In the genomic region with DNA sequence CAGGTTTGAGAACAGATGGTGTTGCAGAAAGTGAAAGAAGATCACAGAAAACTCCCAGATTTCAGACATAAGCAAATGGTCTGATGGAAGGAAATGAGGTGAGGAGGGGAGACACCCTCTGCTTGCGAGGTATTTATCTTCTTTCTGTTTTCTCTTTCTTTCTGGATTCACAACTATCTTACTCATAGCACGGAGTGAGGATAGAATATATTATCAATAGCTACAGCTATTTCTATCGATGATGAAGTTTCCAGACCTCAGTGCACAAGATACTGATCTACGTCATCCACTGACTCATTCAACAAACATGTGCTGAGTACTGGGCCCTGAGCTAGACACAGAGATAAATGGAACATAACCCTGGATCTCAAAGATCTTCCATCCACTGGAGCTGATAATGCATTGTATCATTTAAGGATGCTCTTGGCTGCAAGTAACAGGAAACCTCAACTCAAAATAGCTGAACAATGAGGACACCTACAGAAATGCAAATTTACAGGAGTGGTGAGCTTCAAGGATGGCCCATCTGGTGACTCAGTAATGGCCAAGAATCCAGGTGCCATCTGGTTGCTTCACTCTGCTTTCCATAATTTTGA, we compare ENCODE assay signal across 13 cellular contexts. TPM values are rescaled to one million over a fixed set of nuclear protein-coding genes. Genes with fewer than 3 reads are reported as not detected.
A peak's percentile ranks its signal among the peaks of the same experiment; 100 is the strongest.
DNase-seq lines count a peak whose midpoint lies in the region; ATAC-seq, FAIRE-seq and TF ChIP-seq lines count a peak whose summit lies in the region.
"Had no signal": no experiment of that assay in that cellular context is flagged by ENCODE, and none has a peak within 500 bp of the region (broad histone marks: within the 10 kb centered on the region; RNA-seq: fewer than 3 reads in every experiment).

No MANE protein-coding gene starts in this region.

- no peak overlapping the region for H3K27ac ChIP-seq in upper lobe of left lung
- H3K27ac ChIP-seq: 22Rv1, adrenal gland, gastroesophageal sphincter had no signal

- TF ChIP-seq POLR2A in upper lobe of left lung (IDR thresholded peaks at IDR 0.05): no peak

- no peak for TF ChIP-seq EP300 in upper lobe of left lung (IDR thresholded peaks at IDR 0.05)

- H3K27me3 ChIP-seq in upper lobe of left lung: no peaks in the 10 kb centered on the region
- H3K27me3 ChIP-seq: adrenal gland, gastroesophageal sphincter had no signal

- no peak overlapping the region for H3K4me3 ChIP-seq in upper lobe of left lung
- H3K4me3 ChIP-seq: adrenal gland, gastroesophageal sphincter had no signal

- 67 to 73% methylated on average over 4 of the region's 4 CpGs for WGBS in upper lobe of left lung, 2 donors

- no peak for TF ChIP-seq CTCF in upper lobe of left lung (IDR thresholded peaks at IDR 0.05)

- H3K4me1 ChIP-seq in upper lobe of left lung: peaks cover 7 to 9% (median 8%) of the 10 kb centered on the region in 4 donors
- H3K4me1 ChIP-seq: gastroesophageal sphincter had no signal

- DNase-seq in NCI-H2171 treated with DMSO at 0.1 percent for 48 hours (lab: John Stamatoyannopoulos, UW): peak; percentile 3
- DNase-seq in NCI-H2171 (lab: John Stamatoyannopoulos, UW): no peak
- peak; percentile 88 for DNase-seq in glomerular visceral epithelial cell (ENCODE audit: extremely low spot score)
- DNase-seq in COR-L47 (lab: John Stamatoyannopoulos, UW): no peak
- no peak for DNase-seq in frontal cortex (ENCODE audit: low spot score in 2 of 2)
- no peak for DNase-seq in upper lobe of left lung
- DNase-seq: adrenal gland, natural killer cell, NCI-H1048 had no signal

- H3K36me3 ChIP-seq in upper lobe of left lung: no peaks in the 10 kb centered on the region

- no peak for FAIRE-seq in frontal cortex (lab: Jason Lieb, UNC)

- ATAC-seq in GM21423 (IDR thresholded peaks at IDR 0.05; ENCODE audit: unreplicated experiment): peak; percentile 43
- peak; percentile 64 for ATAC-seq in HG03354 (IDR thresholded peaks at IDR 0.05; ENCODE audit: poor library complexity, severe bottlenecking, unreplicated experiment)
- no peak for ATAC-seq in upper lobe of left lung (ENCODE audit: low FRiP score in 2 of 2)
- ATAC-seq: gastroesophageal sphincter, natural killer cell had no signal

- no peaks in the 10 kb centered on the region for H3K9me3 ChIP-seq in upper lobe of left lung
- H3K9me3 ChIP-seq: adrenal gland, gastroesophageal sphincter had no signal

RNA-seq across cellular contexts. Expression of a gene that starts 21.2 kb away (rescaled TPM):
- total RNA-seq in frontal cortex (2.9 TPM), upper lobe of left lung (10 to 100 TPM in 3 of 6 donors, 1 to 10 TPM in 3; 5.4 to 25.1 (median 13.0) TPM)

Comparison
In these comparisons a context has a peak if more than half of its experiments do, and no peak if none do; other contexts are left out.
1. DNase-seq: peak in NCI-H2171 treated with DMSO at 0.1 percent for 48 hours (single experiment) and glomerular visceral epithelial cell (single experiment); none in NCI-H2171 (single experiment), COR-L47 (single experiment), frontal cortex (0 of 2) and upper lobe of left lung (0 of 2).
2. ATAC-seq: peak in GM21423 (single experiment) and HG03354 (single experiment); none in upper lobe of left lung (0 of 2).